ENCODE assay signal across 34 cellular contexts in the genomic region with DNA sequence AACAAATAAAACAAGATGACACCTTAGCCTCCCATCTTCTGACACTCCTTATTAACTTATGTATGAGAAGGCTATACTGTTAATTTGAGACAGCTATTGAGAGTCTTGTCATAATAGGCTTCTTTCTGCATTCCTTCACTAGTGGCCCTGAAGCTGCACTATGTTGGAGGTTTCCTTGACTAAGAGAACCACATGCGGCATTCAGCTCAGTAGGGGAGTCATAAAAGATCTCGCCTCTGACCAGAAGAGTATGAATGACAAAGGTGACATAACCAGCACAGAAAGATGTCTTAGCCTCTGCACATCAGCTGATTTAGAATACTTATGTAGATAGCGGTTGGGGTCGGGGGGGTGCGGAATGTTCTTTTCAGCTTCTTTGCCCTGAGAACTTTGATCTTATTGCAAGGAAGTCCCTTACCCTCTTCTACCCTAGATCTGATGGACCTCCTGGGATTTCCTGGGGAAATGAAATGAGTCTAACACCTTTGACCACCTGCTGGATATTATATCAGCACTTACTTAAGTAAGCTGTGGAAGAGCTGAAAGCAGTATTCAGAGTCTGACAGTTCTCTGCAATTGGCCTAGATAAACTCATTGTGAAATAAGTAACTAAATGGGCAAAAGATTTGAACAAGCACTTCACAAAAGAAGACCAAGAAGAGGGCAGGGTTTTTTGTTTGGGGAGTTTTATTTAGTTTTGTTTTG.
"Had no signal": no experiment of that assay in that cellular context is flagged by ENCODE, and none has a peak within 500 bp of the region (broad histone marks: within the 10 kb centered on the region; RNA-seq: fewer than 3 reads in every experiment).

No MANE protein-coding gene starts in this region.

- H3K9me3 ChIP-seq: MG63 had no signal

- H3K27me3 ChIP-seq: MG63 had no signal

- DNase-seq: Karpas-422, Kasumi-1, KG1, MG63, MM.1S, MV-4-11, NCI-H1048, NCI-H1092, NCI-H1092 treated with DMSO at 0.1 percent for 48 hours, NCI-H1105, NCI-H1105 treated with DMSO at 0.1 percent for 48 hours, NCI-H1417, NCI-H1417 treated with DMSO at 0.1 percent for 48 hours, NCI-H1436, NCI-H1436 treated with DMSO at 0.1 percent for 48 hours, NCI-H146, NCI-H1694, NCI-H1694 treated with DMSO at 0.1 percent for 48 hours, NCI-H187, NCI-H187 treated with DMSO at 0.1 percent for 48 hours, NCI-H1930, NCI-H2029, NCI-H2029 treated with DMSO at 0.1 percent for 48 hours, NCI-H2081, NCI-H2081 treated with DMSO at 0.1 percent for 48 hours, NCI-H2107, NCI-H2171, NCI-H2171 treated with DMSO at 0.1 percent for 48 hours, NCI-H2227 treated with DMSO at 0.1 percent for 48 hours, NCI-H226, NCI-H345, NCI-H446, NCI-H510A had no signal

- H3K27ac ChIP-seq: KMS-11 had no signal

- H3K4me2 ChIP-seq: KMS-11 had no signal

- H3K9ac ChIP-seq: KMS-11 had no signal

- H3K4me3 ChIP-seq: MG63 had no signal
